12 cellular contexts compared by ENCODE assay signal in genomic region chr19:3137139-3137538, GRCh38. TPM values are rescaled to one million over a fixed set of nuclear protein-coding genes. Genes with fewer than 3 reads are reported as not detected.
A peak's percentile ranks its signal among the peaks of the same experiment; 100 is the strongest.
DNase-seq lines count a peak whose midpoint lies in the region; ATAC-seq and TF ChIP-seq lines count a peak whose summit lies in the region.
"Had no signal": no experiment of that assay in that cellular context is flagged by ENCODE, and none has a peak within 500 bp of the region (broad histone marks: within the 10 kb centered on the region; RNA-seq: fewer than 3 reads in every experiment).

No MANE protein-coding gene starts in this region.

- peaks cover 17% of the 10 kb centered on the region; the same call in 1 of the 2 replicates for H3K36me3 ChIP-seq in Loucy (ENCODE audit: insufficient read depth, low read length)

- peak overlapping the region; percentile 76 for H3K4me2 ChIP-seq in Loucy (ENCODE audit: low read depth, low read length, poor library complexity, severe bottlenecking)

- DNase-seq in Calu3 (no peak), RKO (ENCODE audit: low spot score) (no peak), medulla oblongata (ENCODE audit: extremely low spot score) (no peak)
- DNase-seq: NCI-H774, occipital lobe, T1000 had no signal

- peaks cover 10% of the 10 kb centered on the region for H3K27me3 ChIP-seq in Loucy (ENCODE audit: insufficient read depth, low read length, poor library complexity, severe bottlenecking)

- H3F3A ChIP-seq in Loucy (ENCODE audit: low read depth): peaks cover 7% of the 10 kb centered on the region

- H4K20me1 ChIP-seq in Loucy (ENCODE audit: insufficient read depth, low read length, poor library complexity, severe bottlenecking): peaks cover 46% of the 10 kb centered on the region

- intact Hi-C loops in Calu3 (cut with micrococcal nuclease; ENCODE audit: unreplicated experiment): no loop called here

- no peaks in the 10 kb centered on the region for H3K27me3 Mint-ChIP-seq in Calu3 (ENCODE audit: unreplicated experiment)
- peaks cover 4% of the 10 kb centered on the region for H3K27me3 Mint-ChIP-seq in nephron (ENCODE audit: low read depth)

- no TSS peak for BruUV-seq in Calu3 (replicated peaks; lab: Mats Ljungman, UMichigan)

- H3K9ac ChIP-seq in Loucy (ENCODE audit: low read depth, low read length, poor library complexity, severe bottlenecking): peak overlapping the region; percentile 99

- H3K79me2 ChIP-seq in Loucy (ENCODE audit: insufficient read depth, low read length): peaks cover 83% of the 10 kb centered on the region

- no peak overlapping the region for H3K27ac Mint-ChIP-seq in Calu3 (ENCODE audit: unreplicated experiment)
- H3K27ac Mint-ChIP-seq in nephron: peak overlapping the region; percentile 82 to 88 (median 85)

- peak overlapping the region; percentile 19 for H3K27ac ChIP-seq in cingulate gyrus (ENCODE audit: low read depth, low read length)

- peak overlapping the region; percentile 85 for H3K4me3 ChIP-seq in Loucy (ENCODE audit: low read length, poor library complexity, severe bottlenecking)

- H3K4me1 Mint-ChIP-seq in Calu3 (ENCODE audit: low read depth, unreplicated experiment): peaks cover 10% of the 10 kb centered on the region
- peaks cover 18% of the 10 kb centered on the region for H3K4me1 Mint-ChIP-seq in nephron

- ATAC-seq in GM21528 (IDR thresholded peaks at IDR 0.05; ENCODE audit: low FRiP score, unreplicated experiment) (no peak), GM18520 (IDR thresholded peaks at IDR 0.05; ENCODE audit: unreplicated experiment) (no peak)

- no peaks in the 10 kb centered on the region for H3K9me2 ChIP-seq in Loucy (replicated peaks; ENCODE audit: low read depth, low read length)

- H2AFZ ChIP-seq in Loucy (ENCODE audit: low read length): no peak overlapping the region

- TF ChIP-seq CTCF in Calu3 (IDR thresholded peaks at IDR 0.05; ENCODE audit: unreplicated experiment) (no peak), Loucy (conservative IDR thresholded peaks at IDR 0.05; ENCODE audit: low read length) (no peak), nephron (IDR thresholded peaks at IDR 0.05; ENCODE audit: unreplicated experiment in 3 of 3) (no peak)

- H3K9me3 Mint-ChIP-seq in Calu3 (ENCODE audit: low read depth, unreplicated experiment): no peaks in the 10 kb centered on the region
- peaks cover 9% of the 10 kb centered on the region for H3K9me3 Mint-ChIP-seq in nephron

- no peaks in the 10 kb centered on the region for H3K36me3 Mint-ChIP-seq in Calu3 (ENCODE audit: insufficient read depth, unreplicated experiment)
- H3K36me3 Mint-ChIP-seq in nephron (ENCODE audit: low read depth): no peaks in the 10 kb centered on the region

- CTCF ChIA-PET in Calu3 (lab: Charles Lee): interaction anchor here (0.7 kb wide), 1 partner anchor 33 kb away, joined by 6 read pairs; no protein-coding TSS in a partner anchor

- H3K4me1 ChIP-seq in Loucy (ENCODE audit: insufficient read depth, low read length, poor library complexity, severe bottlenecking): peaks cover 49% of the 10 kb centered on the region

- H3K4me3 Mint-ChIP-seq in Calu3 (ENCODE audit: low read depth, unreplicated experiment): peak overlapping the region; percentile 54
- no peak overlapping the region for H3K4me3 Mint-ChIP-seq in nephron

- no peaks in the 10 kb centered on the region for H3K9me3 ChIP-seq in Loucy (ENCODE audit: insufficient read depth, low read depth, low read length)

RNA-seq across cellular contexts. Expression of gene GNA15, which starts 1.3 kb away (rescaled TPM):
- total RNA-seq in Calu3 (2022): 5.9 and 6.5 TPM in 2 replicates

RNA-seq across cellular contexts. Expression of gene S1PR4, which starts 41.4 kb away (rescaled TPM):
- 0.37 TPM in 1 of 2 replicates, not detected in the other for total RNA-seq in Calu3 (2022)
- total RNA-seq: H1 had no signal

RNA-seq across cellular contexts. Expression of gene GNA11, which starts 43.0 kb away (rescaled TPM):
- total RNA-seq in Calu3 (2022): 37.7 and 41.4 TPM in 2 replicates

RNA-seq across cellular contexts. Expression of gene NCLN, which starts 48.6 kb away (rescaled TPM):
- total RNA-seq in Calu3 (2022): 79.6 and 80.7 TPM in 2 replicates
